In genomic region chr2:136436921-136437320, GRCh38 we compare ENCODE assay signal across 16 cellular contexts.
DNase-seq lines count a peak whose midpoint lies in the region; ATAC-seq and TF ChIP-seq lines count a peak whose summit lies in the region.
"Had no signal": no experiment of that assay in that cellular context is flagged by ENCODE, and none has a peak within 500 bp of the region (broad histone marks: within the 10 kb centered on the region; RNA-seq: fewer than 3 reads in every experiment).

No MANE protein-coding gene starts in this region.

- no peaks in the 10 kb centered on the region for H4K20me1 ChIP-seq in osteoblast (ENCODE audit: insufficient read depth, low read length)

- intact Hi-C loops in esophagus muscularis mucosa (cut with DNase I) (no loop called here), left lung (cut with DNase I) (no loop called here)

- ATAC-seq in left lung: no peak
- ATAC-seq: A549; CD8-positive, alpha-beta T cell; HCT116; HepG2 had no signal

- no peaks in the 10 kb centered on the region for H3K4me1 ChIP-seq in esophagus muscularis mucosa
- H3K4me1 ChIP-seq in osteoblast (ENCODE audit: insufficient read depth, low read length): no peaks in the 10 kb centered on the region
- H3K4me1 ChIP-seq in left lung: no peaks in the 10 kb centered on the region
- H3K4me1 ChIP-seq: A549, BE2C had no signal

- H2AFZ ChIP-seq in osteoblast (ENCODE audit: low read length): no peak overlapping the region

- TF ChIP-seq EP300 in esophagus muscularis mucosa (IDR thresholded peaks at IDR 0.05): no peak

- peak; percentile 72 for DNase-seq in NCI-H146 (lab: John Stamatoyannopoulos, UW)
- peak; percentile 12 for DNase-seq in SK-N-DZ (ENCODE audit: low spot score)
- peak; percentile 64 for DNase-seq in esophagus muscularis mucosa (ENCODE audit: extremely low spot score)
- DNase-seq in osteoblast (ENCODE audit: insufficient read length, low spot score, missing footprints): peak; percentile 19
- no peak for DNase-seq in SHP77 treated with DMSO at 0.1 percent for 48 hours (lab: John Stamatoyannopoulos, UW)
- DNase-seq in NCI-H1417 treated with DMSO at 0.1 percent for 48 hours (lab: John Stamatoyannopoulos, UW): no peak
- DNase-seq in left lung: no peak
- DNase-seq: BE2C; CD8-positive, alpha-beta T cell; COR-L47; DMS153; DMS79 treated with DMSO at 0.1 percent for 48 hours; EL had no signal

- H3K4me3 ChIP-seq in esophagus muscularis mucosa (no peak overlapping the region), osteoblast (ENCODE audit: insufficient read depth, low read length) (no peak overlapping the region), left lung (no peak overlapping the region)
- H3K4me3 ChIP-seq: A549 had no signal

- H3K27me3 ChIP-seq in esophagus muscularis mucosa (no peaks in the 10 kb centered on the region), osteoblast (ENCODE audit: insufficient read depth, low read length) (no peaks in the 10 kb centered on the region), left lung (no peaks in the 10 kb centered on the region)
- H3K27me3 ChIP-seq: BE2C had no signal

- H3K36me3 ChIP-seq in esophagus muscularis mucosa: no peaks in the 10 kb centered on the region
- no peaks in the 10 kb centered on the region for H3K36me3 ChIP-seq in osteoblast (ENCODE audit: insufficient read depth, low read length)
- no peaks in the 10 kb centered on the region for H3K36me3 ChIP-seq in left lung
- H3K36me3 ChIP-seq: BE2C had no signal

- H3K79me2 ChIP-seq in osteoblast (ENCODE audit: insufficient read depth, low read length): no peaks in the 10 kb centered on the region

- H3K4me2 ChIP-seq in osteoblast (ENCODE audit: insufficient read depth, low read length): no peak overlapping the region
- H3K4me2 ChIP-seq: A549 had no signal

- H3K9me3 ChIP-seq in esophagus muscularis mucosa (no peaks in the 10 kb centered on the region), osteoblast (ENCODE audit: low read depth, low read length) (no peaks in the 10 kb centered on the region), left lung (no peaks in the 10 kb centered on the region)
- H3K9me3 ChIP-seq: A549, BE2C had no signal

- no peak for TF ChIP-seq POLR2A in esophagus muscularis mucosa (IDR thresholded peaks at IDR 0.05; ENCODE audit: low read depth)

- H3K27ac ChIP-seq in esophagus muscularis mucosa (replicated peaks in 1 of 4) (no peak overlapping the region), osteoblast (ENCODE audit: low read depth, low read length) (no peak overlapping the region), left lung (no peak overlapping the region)
- H3K27ac ChIP-seq: A549 had no signal

- WGBS in esophagus muscularis mucosa: 79% methylated on average over 5 of the region's 5 CpGs

- TF ChIP-seq CTCF in esophagus muscularis mucosa (IDR thresholded peaks at IDR 0.05): no peak
- TF ChIP-seq CTCF in osteoblast (IDR thresholded peaks at IDR 0.05; ENCODE audit: extremely low read depth, low read depth, low read length): no peak
- TF ChIP-seq CTCF in left lung (IDR thresholded peaks at IDR 0.05): no peak

Comparison
In these comparisons a context has a peak if more than half of its experiments do, and no peak if none do; other contexts are left out.
1. DNase-seq: peak in NCI-H146 (single experiment), SK-N-DZ (single experiment), esophagus muscularis mucosa (single experiment) and osteoblast (single experiment); none in SHP77 treated with DMSO at 0.1 percent for 48 hours (single experiment), NCI-H1417 treated with DMSO at 0.1 percent for 48 hours (single experiment) and left lung (0 of 2).